ENCODE assay signal across 8 cellular contexts in the genomic region with DNA sequence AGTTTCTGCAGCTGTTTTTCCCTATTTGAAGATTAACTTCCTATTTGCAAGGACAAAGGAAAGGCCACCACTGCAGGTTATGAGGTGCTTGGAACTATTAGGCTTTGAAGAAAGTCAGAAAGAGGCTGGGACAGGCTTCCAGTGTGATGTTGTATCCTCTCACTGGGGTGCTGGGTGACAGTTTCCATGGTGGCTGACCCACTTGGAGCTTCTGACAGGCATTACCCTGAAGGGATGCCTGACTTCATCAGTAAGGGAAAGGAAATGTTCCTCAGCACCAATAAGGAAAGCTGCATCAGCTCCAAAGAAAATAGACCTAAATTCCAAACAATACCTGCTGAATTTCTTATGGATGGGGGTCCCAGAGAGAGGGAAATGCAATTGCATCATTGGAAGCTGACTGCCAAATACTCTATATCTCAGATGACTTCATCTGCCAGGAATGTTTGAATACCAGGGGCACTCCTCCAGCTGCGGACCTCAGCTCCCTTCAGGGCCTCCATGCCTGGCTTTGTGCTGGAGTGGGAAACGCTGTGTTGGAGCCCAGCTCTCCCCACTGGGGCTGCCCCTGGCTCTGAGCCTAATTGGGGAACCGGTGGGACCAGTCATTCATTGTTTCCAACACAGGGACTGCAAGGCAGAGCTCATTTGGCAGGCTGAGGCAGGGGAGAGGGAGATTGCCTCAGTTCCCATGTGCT.
DNase-seq lines count a peak whose midpoint lies in the region; ATAC-seq and TF ChIP-seq lines count a peak whose summit lies in the region.

No MANE protein-coding gene starts in this region.

- H3K4me3 ChIP-seq in right lobe of liver (no peak overlapping the region), vagina (no peak overlapping the region)

- H3K27me3 ChIP-seq in right lobe of liver (no peaks in the 10 kb centered on the region), vagina (no peaks in the 10 kb centered on the region)

- TF ChIP-seq CTCF in right lobe of liver (IDR thresholded peaks at IDR 0.05) = no peak
- TF ChIP-seq CTCF in vagina (IDR thresholded peaks at IDR 0.05) = no peak

- no peaks in the 10 kb centered on the region for H3K9me3 ChIP-seq in right lobe of liver
- H3K9me3 ChIP-seq in vagina = no peaks in the 10 kb centered on the region

- intact Hi-C loops in right lobe of liver (cut with DNase I) (no loop called here), vagina (cut with DNase I) (no loop called here), left colon (cut with DNase I, micrococcal nuclease) (no loop called here)

- H3K36me3 ChIP-seq in right lobe of liver (peaks cover 0 to 5% (median 2%) of the 10 kb centered on the region in 4 donors), vagina (peaks cover 0 to 17% of the 10 kb centered on the region in 2 donors)

- WGBS in right lobe of liver (ENCODE audit: insufficient coverage, low coverage, low lambda C conversion rate, missing lambda C conversion rate) = 40% methylated on average over 1 of the region's 3 CpGs

- peak; percentile 14 to 63 (median 55) for ATAC-seq in right lobe of liver
- no peak for ATAC-seq in left colon
- ATAC-seq in HG03342 (IDR thresholded peaks at IDR 0.05; ENCODE audit: unreplicated experiment) = no peak

- DNase-seq in NCI-H748 (lab: John Stamatoyannopoulos, UW; ENCODE audit: unreplicated experiment) (peak; percentile 8), NCI-H748 treated with DMSO at 0.1 percent for 48 hours (lab: John Stamatoyannopoulos, UW) (no peak), right lobe of liver (peak in 1 of 3 donors; percentile 36), vagina (ENCODE audit: extremely low spot score in 2 of 2) (no peak), left colon (no peak), NCI-H128 (lab: John Stamatoyannopoulos, UW; ENCODE audit: unreplicated experiment) (no peak)

- H3K27ac ChIP-seq in cingulate gyrus (ENCODE audit: low read depth, low read length) (peak overlapping the region; percentile 35), right lobe of liver (peak overlapping the region in 2 of 3 donors; percentile 24 to 36), vagina (peak overlapping the region; percentile 6)

- TF ChIP-seq POLR2A in right lobe of liver (IDR thresholded peaks at IDR 0.05) = no peak
- no peak for TF ChIP-seq POLR2A in vagina (IDR thresholded peaks at IDR 0.05)

- H3K4me1 ChIP-seq in right lobe of liver (peaks cover 0 to 7% (median 2%) of the 10 kb centered on the region in 4 donors), vagina (peaks cover 40% of the 10 kb centered on the region)

Comparison
In these comparisons a context has a peak if more than half of its experiments do, and no peak if none do; other contexts are left out.
1. ATAC-seq: peak in right lobe of liver (4 of 4); none in left colon (single experiment) and HG03342 (single experiment).
2. Peak in every context shown above with its lines, with median percentiles within 50 percentile points of each other: H3K27ac ChIP-seq.